In genomic region chr2:191515536-191515935, GRCh38 we compare ENCODE assay signal across 22 cellular contexts.
"Had no signal": no experiment of that assay in that cellular context is flagged by ENCODE, and none has a peak within 500 bp of the region (broad histone marks: within the 10 kb centered on the region; RNA-seq: fewer than 3 reads in every experiment).

No MANE protein-coding gene starts in this region.

- H3K9ac ChIP-seq: parathyroid adenoma had no signal

- H3K27ac ChIP-seq: ascending aorta, colonic mucosa, dorsolateral prefrontal cortex, esophagus squamous epithelium, parathyroid adenoma, sigmoid colon, uterus had no signal

- H3K4me1 Mint-ChIP-seq: activated B cell treated with CpG ODN at 0.5 μM for 24 hours; activated CD4-positive, alpha-beta T cell treated with anti-CD3 and anti-CD28 coated beads for 36 hours; activated T-helper 17 cell treated with anti-CD3 and anti-CD28 coated beads, Interleukin-2, amount 50 U/mL, for 72 hours; nephron; stimulated activated naive B cell treated with anti-CD40 and anti-IgM and Interleukin-4, amounts not matched to agents 10 μg/mL and 1 μg/mL and 100 μg/mL, for 72 hours had no signal

- H3K4me3 ChIP-seq: ascending aorta, colonic mucosa, dorsolateral prefrontal cortex, esophagus squamous epithelium, sigmoid colon, uterus had no signal

- H3K27ac Mint-ChIP-seq: activated B cell treated with CpG ODN at 0.5 μM for 24 hours; activated CD4-positive, alpha-beta T cell treated with anti-CD3 and anti-CD28 coated beads for 36 hours; activated naive CD4-positive, alpha-beta T cell treated with anti-CD3 and anti-CD28 coated beads, Interleukin-2, amount 50 U/mL, for 72 hours; activated T-cell treated with anti-CD3 and anti-CD28 coated beads, Interleukin-2, amount 50 U/mL, for 24 hours; activated T-helper 17 cell treated with anti-CD3 and anti-CD28 coated beads, Interleukin-2, amount 50 U/mL, for 72 hours; nephron; stimulated activated naive B cell treated with anti-CD40 and anti-IgM and Interleukin-4, amounts not matched to agents 10 μg/mL and 1 μg/mL and 100 μg/mL, for 72 hours; T-helper 17 cell had no signal

- DNase-seq: activated B cell treated with CpG ODN at 0.5 μM for 24 hours; activated CD4-positive, alpha-beta T cell treated with anti-CD3 and anti-CD28 coated beads for 36 hours; activated CD4-positive, alpha-beta T cell treated with anti-CD3 and anti-CD28 coated beads, Interleukin-2, amount 50 U/mL, for 4 hours; activated CD8-positive, alpha-beta memory T cell treated with anti-CD3 and anti-CD28 coated beads for 24 hours; activated CD8-positive, alpha-beta memory T cell treated with anti-CD3 and anti-CD28 coated beads, Interleukin-2, amount 50 U/mL, for 4 hours; activated T-cell treated with anti-CD3 and anti-CD28 coated beads, Interleukin-2, amount 50 U/mL, for 24 hours; colonic mucosa; dorsolateral prefrontal cortex; esophagus squamous epithelium; sigmoid colon; stimulated activated CD4-positive, alpha-beta T cell treated with anti-CD3 and anti-CD28 coated beads, Interleukin-2, amount 100 ng/mL, for 48 hours; stimulated activated CD8-positive, alpha-beta memory T cell treated with anti-CD3 and anti-CD28 coated beads, Interleukin-4, amount 100 ng/mL, for 48 hours; stimulated activated naive B cell treated with anti-CD40 and anti-IgM and Interleukin-4, amounts not matched to agents 10 μg/mL and 1 μg/mL and 100 μg/mL, for 72 hours; T-helper 17 cell; trophoblast cell; uterus had no signal

- H3K4me3 Mint-ChIP-seq: activated B cell treated with CpG ODN at 0.5 μM for 24 hours; activated CD4-positive, alpha-beta T cell treated with anti-CD3 and anti-CD28 coated beads for 36 hours; activated T-cell treated with anti-CD3 and anti-CD28 coated beads, Interleukin-2, amount 50 U/mL, for 24 hours; activated T-helper 17 cell treated with anti-CD3 and anti-CD28 coated beads, Interleukin-2, amount 50 U/mL, for 72 hours; nephron; stimulated activated naive B cell treated with anti-CD40 and anti-IgM and Interleukin-4, amounts not matched to agents 10 μg/mL and 1 μg/mL and 100 μg/mL, for 72 hours; T-helper 17 cell had no signal

- H3K36me3 Mint-ChIP-seq: activated naive CD4-positive, alpha-beta T cell treated with anti-CD3 and anti-CD28 coated beads, Interleukin-2, amount 50 U/mL, for 72 hours; stimulated activated naive B cell treated with anti-CD40 and anti-IgM and Interleukin-4, amounts not matched to agents 10 μg/mL and 1 μg/mL and 100 μg/mL, for 72 hours had no signal

- H3K9me3 ChIP-seq: ascending aorta, colonic mucosa, esophagus squamous epithelium, sigmoid colon, uterus had no signal

- H3K9me3 Mint-ChIP-seq: activated B cell treated with CpG ODN at 0.5 μM for 24 hours; activated naive CD4-positive, alpha-beta T cell treated with anti-CD3 and anti-CD28 coated beads, Interleukin-2, amount 50 U/mL, for 72 hours; activated T-cell treated with anti-CD3 and anti-CD28 coated beads, Interleukin-2, amount 50 U/mL, for 24 hours; activated T-helper 17 cell treated with anti-CD3 and anti-CD28 coated beads, Interleukin-2, amount 50 U/mL, for 72 hours; nephron; stimulated activated naive B cell treated with anti-CD40 and anti-IgM and Interleukin-4, amounts not matched to agents 10 μg/mL and 1 μg/mL and 100 μg/mL, for 72 hours had no signal

- H3K27me3 ChIP-seq: ascending aorta, colonic mucosa, esophagus squamous epithelium, sigmoid colon, uterus had no signal

- FAIRE-seq: keratinocyte had no signal

- H3K36me3 ChIP-seq: ascending aorta, colonic mucosa, esophagus squamous epithelium, sigmoid colon, uterus had no signal

- H3K79me2 ChIP-seq: parathyroid adenoma had no signal

- ATAC-seq: activated CD4-positive, alpha-beta T cell treated with anti-CD3 and anti-CD28 coated beads for 36 hours; activated naive CD4-positive, alpha-beta T cell treated with anti-CD3 and anti-CD28 coated beads, Interleukin-2, amount 50 U/mL, for 72 hours; activated T-helper 17 cell treated with anti-CD3 and anti-CD28 coated beads, Interleukin-2, amount 50 U/mL, for 72 hours; stimulated activated naive B cell treated with anti-CD40 and anti-IgM and Interleukin-4, amounts not matched to agents 10 μg/mL and 1 μg/mL and 100 μg/mL, for 72 hours; T-helper 17 cell had no signal

- H3K4me1 ChIP-seq: ascending aorta, colonic mucosa, esophagus squamous epithelium, parathyroid adenoma, sigmoid colon, uterus had no signal
